Comparison of ENCODE assay signal across 8 cellular contexts in genomic region chr14:31229638-31230229, GRCh38. TPM values are rescaled to one million over a fixed set of nuclear protein-coding genes. Genes with fewer than 3 reads are reported as not detected.
A peak's percentile ranks its signal among the peaks of the same experiment; 100 is the strongest.
DNase-seq lines count a peak whose midpoint lies in the region; TF ChIP-seq lines count a peak whose summit lies in the region.

No MANE protein-coding gene starts in this region.

- TF ChIP-seq EP300 in ovary (IDR thresholded peaks at IDR 0.05), result peak; percentile 49

- intact Hi-C loops in A673 (cut with micrococcal nuclease; ENCODE audit: unreplicated experiment) (no loop called here), ovary (cut with DNase I) (no loop called here)

- H4K20me1 ChIP-seq in Karpas-422 (ENCODE audit: insufficient read depth, low read depth, low read length), result no peaks in the 10 kb centered on the region

- TF ChIP-seq CTCF in A673 (conservative IDR thresholded peaks at IDR 0.05; ENCODE audit: low read depth, low read length) (no peak), HEK293 (tag by site-specific recombination; IDR thresholded peaks at IDR 0.05) (no peak), ovary (IDR thresholded peaks at IDR 0.05) (no peak)

- peaks cover 4% of the 10 kb centered on the region for H3K4me1 ChIP-seq in A673 (ENCODE audit: insufficient read depth, low read length, poor library complexity, severe bottlenecking)
- no peaks in the 10 kb centered on the region for H3K4me1 ChIP-seq in HEK293 (ENCODE audit: control insufficient read depth, insufficient read depth, low read length)
- no peaks in the 10 kb centered on the region for H3K4me1 ChIP-seq in ovary (ENCODE audit: insufficient read depth)
- peaks cover 10% of the 10 kb centered on the region for H3K4me1 ChIP-seq in Karpas-422 (ENCODE audit: low read length)

- CTCF ChIA-PET in A673 (lab: Charles Lee), result no interaction called here
- CTCF ChIA-PET in HEK293 (lab: Yijun Ruan, JAX), result interaction anchor here (0.7 to 0.8 kb wide), 3 partner anchors 11 to 155 kb away, joined by 3 to 4 read pairs (median 3); no protein-coding TSS in a partner anchor

- H3K9me3 ChIP-seq in A673 (ENCODE audit: low read depth, low read length, poor library complexity, severe bottlenecking) (no peaks in the 10 kb centered on the region), HEK293 (ENCODE audit: control insufficient read depth, insufficient read depth, low read depth, low read length) (no peaks in the 10 kb centered on the region), ovary (no peaks in the 10 kb centered on the region), Karpas-422 (ENCODE audit: low read length) (no peaks in the 10 kb centered on the region)

- no peak overlapping the region for H3K9ac ChIP-seq in Karpas-422 (ENCODE audit: low read length)

- H2AFZ ChIP-seq in Karpas-422 (ENCODE audit: low read length), result no peak overlapping the region

- in situ Hi-C loops in SK-MEL-5 (cut with HindIII; ENCODE audit: low pct_unique_long_range_greater_than_20kb, low sequenced_read_pairs), result no loop called here

- DNase-seq in A673 (ENCODE audit: low spot score), result peak; percentile 69
- peak; percentile 99 for DNase-seq in SK-MEL-5 (ENCODE audit: low read depth, low spot score)
- peak; percentile 99 for DNase-seq in fibroblast of the conjunctiva (ENCODE audit: low read depth)
- peak; percentile 46 to 83 (median 58) for DNase-seq in ovary
- DNase-seq in activated T-cell treated with anti-CD3 and anti-CD28 coated beads for 4 hours, result no peak
- no peak for DNase-seq in germinal center (ENCODE audit: low spot score)
- DNase-seq in Karpas-422, result no peak

- H3K4me3 ChIP-seq in A673 (ENCODE audit: low read depth, low read length, poor library complexity, severe bottlenecking), result peak overlapping the region; percentile 18
- H3K4me3 ChIP-seq in HEK293 (ENCODE audit: low read depth, low read length), result peak overlapping the region; percentile 17; the same call in 1 of the 2 replicates
- H3K4me3 ChIP-seq in ovary, result no peak overlapping the region
- H3K4me3 ChIP-seq in Karpas-422 (ENCODE audit: low read length), result no peak overlapping the region

- H3K4me2 ChIP-seq in Karpas-422 (ENCODE audit: low read depth, low read length, poor library complexity, severe bottlenecking), result no peak overlapping the region

- POLR2A ChIA-PET in A673 (lab: Charles Lee; ENCODE audit: low non-redundant PET) (interaction anchor here (0.7 kb wide), 1 partner anchor 81 kb away, joined by 3 read pairs; no protein-coding TSS in a partner anchor), HEK293 (lab: Yijun Ruan, JAX) (interaction anchor here (1.0 kb wide), 1 partner anchor 22 kb away, joined by 3 read pairs; the partner anchor contains the start of gene HECTD1)

- no peaks in the 10 kb centered on the region for H3K9me2 ChIP-seq in Karpas-422 (replicated peaks; ENCODE audit: insufficient read depth, low read length)

- no TSS peak for BruUV-seq in A673 (replicated peaks; lab: Mats Ljungman, UMichigan)

- 22 to 40% (median 28%) methylated on average over 9 of the region's 9 CpGs for WGBS in ovary, 3 donors

- H3K36me3 ChIP-seq in A673 (ENCODE audit: insufficient read depth, low read length, poor library complexity, severe bottlenecking), result no peaks in the 10 kb centered on the region
- H3K36me3 ChIP-seq in HEK293 (ENCODE audit: control insufficient read depth in 2 of 2, insufficient read depth in 1 of 2, low read length in 2 of 2), result no peaks in the 10 kb centered on the region
- no peaks in the 10 kb centered on the region for H3K36me3 ChIP-seq in ovary
- H3K36me3 ChIP-seq in Karpas-422 (ENCODE audit: insufficient read depth, low read length), result no peaks in the 10 kb centered on the region

- H3K27me3 ChIP-seq in A673 (replicated peaks; ENCODE audit: insufficient read depth, low read depth, low read length, poor library complexity), result no peaks in the 10 kb centered on the region
- no peaks in the 10 kb centered on the region for H3K27me3 ChIP-seq in ovary
- no peaks in the 10 kb centered on the region; the same call in 1 of the 2 replicates for H3K27me3 ChIP-seq in Karpas-422 (ENCODE audit: low read length)

- no peak overlapping the region for H3K27ac ChIP-seq in A673 (ENCODE audit: low read depth, low read length, poor library complexity, severe bottlenecking)
- H3K27ac ChIP-seq in HEK293 (ENCODE audit: extremely low read depth, low read depth, low read length), result no peak overlapping the region
- no peak overlapping the region for H3K27ac ChIP-seq in ovary
- H3K27ac ChIP-seq in Karpas-422 (ENCODE audit: low read length), result no peak overlapping the region

- no peaks in the 10 kb centered on the region for H3K79me2 ChIP-seq in Karpas-422 (ENCODE audit: low read length)

- no peak for TF ChIP-seq POLR2A in ovary (IDR thresholded peaks at IDR 0.05)

TF ChIP-seq in HEK293, 187 proteins besides CTCF, POLR2A, EP300 and RAD21 (continues in another document):
- TF ChIP-seq ZEB2 (tag by site-specific recombination; IDR thresholded peaks at IDR 0.05), result peak; percentile 92
- TF ChIP-seq ZNF10 (tag by site-specific recombination; IDR thresholded peaks at IDR 0.05), result peak; percentile 45; the same call in 1 of the 2 replicates
- 0 out of 2 replicates have a peak, but pooled peaks have one; percentile 12 for TF ChIP-seq SP2 (tag by site-specific recombination; IDR thresholded peaks at IDR 0.05)
- TF ChIP-seq ZNF518A (tag by site-specific recombination; conservative IDR thresholded peaks at IDR 0.05; ENCODE audit: low read depth), result peak; percentile 51; the same call in 1 of the 2 replicates
- TF ChIP-seq KLF8 (tag by site-specific recombination; IDR thresholded peaks at IDR 0.05), result peak; percentile 24; the same call in 1 of the 2 replicates
- TF ChIP-seq PATZ1 (tag by site-specific recombination; IDR thresholded peaks at IDR 0.05), result peak; percentile 78
- TF ChIP-seq ZNF654 (tag by site-specific recombination; IDR thresholded peaks at IDR 0.05; ENCODE audit: low read depth), result no peak

RNA-seq across cellular contexts. Expression of gene HECTD1, which starts 22.1 kb away (rescaled TPM):
- total RNA-seq in A673 (2021) (138 and 156 TPM in 2 replicates), ovary (100 to 1,000 TPM; 124 to 186 (median 151) TPM)
- 131 and 141 TPM in 2 replicates for total RNA-seq in SK-MEL-5 (2014; rRNA removed; shearing (Covaris generic))
- polyA plus RNA-seq in SK-MEL-5 (2015; cell fraction: cytosol; rRNA removed), result 58.5 and 64.5 TPM in 2 replicates
- polyA plus RNA-seq in SK-MEL-5 (2015; cell fraction: nucleus; rRNA removed), result 103 and 104 TPM in 2 replicates
- polyA plus RNA-seq in ovary, result 10 to 100 TPM; 59.7 to 79.4 TPM
- 314 and 317 TPM in 2 replicates for total RNA-seq in Karpas-422 (2014; rRNA removed; shearing (Covaris generic); ENCODE audit: low replicate concordance)

Comparison
In these comparisons a context has a peak if more than half of its experiments do, and no peak if none do; other contexts are left out.
1. DNase-seq: peak in A673 (single experiment), SK-MEL-5 (single experiment), fibroblast of the conjunctiva (single experiment) and ovary (5 of 5); none in activated T-cell treated with anti-CD3 and anti-CD28 coated beads for 4 hours (single experiment), germinal center (single experiment) and Karpas-422 (single experiment).
2. H3K4me3 ChIP-seq: peak in A673 (single experiment) and HEK293 (single experiment); none in ovary (single experiment) and Karpas-422 (single experiment).